9 cellular contexts compared by ENCODE assay signal in the genomic region with DNA sequence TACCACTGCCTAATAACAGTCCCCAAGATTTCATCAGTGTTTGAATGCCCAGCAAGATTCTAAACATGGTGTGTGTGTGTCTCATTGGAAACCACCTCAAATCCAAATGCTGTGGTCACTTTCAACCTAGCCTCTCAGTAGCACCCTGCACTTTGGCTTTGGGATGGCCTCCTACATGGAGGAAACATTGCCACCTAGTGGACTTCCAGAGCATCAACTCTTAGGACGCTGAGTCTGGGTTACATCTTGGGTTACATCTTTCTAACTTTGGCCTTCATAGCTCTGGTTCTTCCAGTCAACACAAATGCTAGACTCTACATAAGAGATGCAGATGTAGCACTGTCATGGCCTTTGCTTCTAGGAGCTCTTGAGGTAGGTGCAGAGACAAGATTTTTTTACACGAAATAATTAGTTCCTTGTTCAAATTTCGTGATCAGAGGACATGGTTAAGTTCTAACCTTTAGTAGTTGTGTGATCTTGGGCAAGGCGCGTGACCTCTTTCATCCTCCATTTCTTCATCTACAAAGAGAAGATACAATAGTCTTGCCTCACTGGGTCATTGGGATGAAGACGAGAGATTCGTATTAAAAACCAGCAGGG.
DNase-seq lines count a peak whose midpoint lies in the region; ATAC-seq, FAIRE-seq and TF ChIP-seq lines count a peak whose summit lies in the region.
"Had no signal": no experiment of that assay in that cellular context is flagged by ENCODE, and none has a peak within 500 bp of the region (broad histone marks: within the 10 kb centered on the region; RNA-seq: fewer than 3 reads in every experiment).

No MANE protein-coding gene starts in this region.

- no peaks in the 10 kb centered on the region for H3K79me2 ChIP-seq in osteoblast (ENCODE audit: insufficient read depth, low read length)

- TF ChIP-seq CTCF in fibroblast of villous mesenchyme (IDR thresholded peaks at IDR 0.05; ENCODE audit: insufficient read depth, low read depth, low read length) (peak; percentile 89), osteoblast (IDR thresholded peaks at IDR 0.05; ENCODE audit: extremely low read depth, low read depth, low read length) (peak; percentile 86)

- H3K27ac ChIP-seq in osteoblast (ENCODE audit: low read depth, low read length): no peak overlapping the region
- H3K27ac ChIP-seq: skin epidermis had no signal

- peak; percentile 21 for DNase-seq in CMK (ENCODE audit: low read depth)
- peak; percentile 36 for DNase-seq in GM19240 (ENCODE audit: insufficient read length, low spot score)
- DNase-seq in NCI-H187 treated with DMSO at 0.1 percent for 48 hours (lab: John Stamatoyannopoulos, UW): peak; percentile 21
- DNase-seq in fibroblast of villous mesenchyme (ENCODE audit: low read depth): peak; percentile 50
- DNase-seq in osteoblast (ENCODE audit: insufficient read length, low spot score, missing footprints): peak; percentile 83

- ATAC-seq in HG02870 (IDR thresholded peaks at IDR 0.05; ENCODE audit: unreplicated experiment): no peak
- no peak for ATAC-seq in HG02852 (IDR thresholded peaks at IDR 0.05; ENCODE audit: unreplicated experiment)

- no peaks in the 10 kb centered on the region for H3K4me1 ChIP-seq in osteoblast (ENCODE audit: insufficient read depth, low read length)

- no peaks in the 10 kb centered on the region for H3K9me3 ChIP-seq in osteoblast (ENCODE audit: low read depth, low read length)

- H2AFZ ChIP-seq in osteoblast (ENCODE audit: low read length): no peak overlapping the region

- H3K4me2 ChIP-seq in osteoblast (ENCODE audit: insufficient read depth, low read length): no peak overlapping the region

- no peaks in the 10 kb centered on the region for H4K20me1 ChIP-seq in osteoblast (ENCODE audit: insufficient read depth, low read length)

- peaks cover 7% of the 10 kb centered on the region for H3K27me3 ChIP-seq in osteoblast (ENCODE audit: insufficient read depth, low read length)

- no peaks in the 10 kb centered on the region for H3K36me3 ChIP-seq in osteoblast (ENCODE audit: insufficient read depth, low read length)

- peak; percentile 85 for FAIRE-seq in TTC549 (lab: Jason Lieb, UNC)

- H3K4me3 ChIP-seq in fibroblast of villous mesenchyme (ENCODE audit: low read depth, low read length) (no peak overlapping the region), osteoblast (ENCODE audit: insufficient read depth, low read length) (no peak overlapping the region)
- H3K4me3 ChIP-seq: skin epidermis had no signal

Comparison
In these comparisons a context has a peak if more than half of its experiments do, and no peak if none do; other contexts are left out.
1. DNase-seq: peak in every context shown above with its lines; median percentile 83 in osteoblast; 50 in fibroblast of villous mesenchyme; 36 in GM19240; 21 in CMK; 21 in NCI-H187 treated with DMSO at 0.1 percent for 48 hours.